Comparison of ENCODE assay signal across 8 cellular contexts in genomic region chr1:236868625-236869467, GRCh38.
A peak's percentile ranks its signal among the peaks of the same experiment; 100 is the strongest.
DNase-seq lines count a peak whose midpoint lies in the region; ATAC-seq, FAIRE-seq and TF ChIP-seq lines count a peak whose summit lies in the region.

No MANE protein-coding gene starts in this region.

- H3K27me3 Mint-ChIP-seq in activated CD8-positive, alpha-beta memory T cell treated with anti-CD3 and anti-CD28 coated beads, Interleukin-2, amount 10 ng/mL, durations not matched to agents 7 days and 5 days = no peaks in the 10 kb centered on the region

- TF ChIP-seq CTCF in AG10803 (conservative IDR thresholded peaks at IDR 0.05; ENCODE audit: low read length) (peak; percentile 98), gastrocnemius medialis (IDR thresholded peaks at IDR 0.05 in 4 of 5, conservative IDR thresholded peaks at IDR 0.05 in 1 of 5) (peak; percentile 57 to 77 (median 67))

- CTCF ChIA-PET in activated CD8-positive, alpha-beta memory T cell treated with anti-CD3 and anti-CD28 coated beads, Interleukin-2, amount 10 ng/mL, durations not matched to agents 7 days and 5 days (lab: Charles Lee) = interaction anchor here (0.7 to 1.8 kb wide), 5 partner anchors 10 to 317 kb away, joined by 3 to 5 read pairs (median 4); no protein-coding TSS in a partner anchor

- H3K27ac ChIP-seq in gastrocnemius medialis = no peak overlapping the region

- H3K4me1 Mint-ChIP-seq in activated CD8-positive, alpha-beta memory T cell treated with anti-CD3 and anti-CD28 coated beads, Interleukin-2, amount 10 ng/mL, durations not matched to agents 7 days and 5 days = peaks cover 7% of the 10 kb centered on the region

- in situ Hi-C loops in gastrocnemius medialis (cut with MboI; ENCODE audit: low sequenced_read_pairs in 4 of 4) = loop anchor here in 2 of 4 donors (25.0 kb wide), 1 partner anchor 757 kb away; no protein-coding TSS in a partner anchor

- peak; percentile 79 for FAIRE-seq in GM18507 (lab: Jason Lieb, UNC)

- H3K27me3 ChIP-seq in gastrocnemius medialis = no peaks in the 10 kb centered on the region

- no peak overlapping the region for H3K4me3 ChIP-seq in AG10803 (ENCODE audit: low read length)
- H3K4me3 ChIP-seq in gastrocnemius medialis = no peak overlapping the region

- peaks cover 0 to 43% of the 10 kb centered on the region in 2 donors for H3K36me3 ChIP-seq in gastrocnemius medialis

- intact Hi-C loops in gastrocnemius medialis (cut with DNase I; ENCODE audit: low total_unique reads) = loop anchor here (10.0 kb wide), 1 partner anchor 114 kb away; no protein-coding TSS in a partner anchor

- peak; percentile 74 for ATAC-seq in HG02943 (IDR thresholded peaks at IDR 0.05; ENCODE audit: low read depth, unreplicated experiment)
- ATAC-seq in activated CD8-positive, alpha-beta memory T cell treated with anti-CD3 and anti-CD28 coated beads, Interleukin-2, amount 10 ng/mL, durations not matched to agents 7 days and 5 days = peak; percentile 66
- ATAC-seq in gastrocnemius medialis = peak in 1 of 2 donors; percentile 64

- peaks cover 17% of the 10 kb centered on the region for H3K36me3 Mint-ChIP-seq in activated CD8-positive, alpha-beta memory T cell treated with anti-CD3 and anti-CD28 coated beads, Interleukin-2, amount 10 ng/mL, durations not matched to agents 7 days and 5 days

- H3K4me3 Mint-ChIP-seq in activated CD8-positive, alpha-beta memory T cell treated with anti-CD3 and anti-CD28 coated beads, Interleukin-2, amount 10 ng/mL, durations not matched to agents 7 days and 5 days = no peak overlapping the region

- no peaks in the 10 kb centered on the region for H3K9me3 Mint-ChIP-seq in activated CD8-positive, alpha-beta memory T cell treated with anti-CD3 and anti-CD28 coated beads, Interleukin-2, amount 10 ng/mL, durations not matched to agents 7 days and 5 days (ENCODE audit: low read depth)

- H3K9me3 ChIP-seq in gastrocnemius medialis = no peaks in the 10 kb centered on the region

- no peak overlapping the region for H3K27ac Mint-ChIP-seq in activated CD8-positive, alpha-beta memory T cell treated with anti-CD3 and anti-CD28 coated beads, Interleukin-2, amount 10 ng/mL, durations not matched to agents 7 days and 5 days

- peaks cover 0 to 12% of the 10 kb centered on the region in 2 donors for H3K4me1 ChIP-seq in gastrocnemius medialis

- DNase-seq in AG10803 (ENCODE audit: low read depth) (peak; percentile 69), GM18507 (ENCODE audit: extremely low spot score, insufficient read length, low read depth) (peak; percentile 15), NCI-H748 (lab: John Stamatoyannopoulos, UW; ENCODE audit: unreplicated experiment) (peak; percentile 46), fibroblast of the conjunctiva (ENCODE audit: low read depth) (peak; percentile 65), gastrocnemius medialis (no peak), NCI-H187 (lab: John Stamatoyannopoulos, UW) (no peak)
- peak; percentile 51 for DNase-seq in activated CD8-positive, alpha-beta memory T cell treated with anti-CD3 and anti-CD28 coated beads, Interleukin-2, amount 10 ng/mL, durations not matched to agents 7 days and 5 days

- no peak for TF ChIP-seq POLR2A in gastrocnemius medialis (IDR thresholded peaks at IDR 0.05)

Comparison
In these comparisons a context has a peak if more than half of its experiments do, and no peak if none do; other contexts are left out.
1. DNase-seq: peak in AG10803 (single experiment), GM18507 (single experiment), NCI-H748 (single experiment), activated CD8-positive, alpha-beta memory T cell treated with anti-CD3 and anti-CD28 coated beads, Interleukin-2, amount 10 ng/mL, durations not matched to agents 7 days and 5 days (single experiment) and fibroblast of the conjunctiva (single experiment); none in gastrocnemius medialis (0 of 2) and NCI-H187 (0 of 2).